ENCODE assay signal across 1 cellular context in the genomic region with DNA sequence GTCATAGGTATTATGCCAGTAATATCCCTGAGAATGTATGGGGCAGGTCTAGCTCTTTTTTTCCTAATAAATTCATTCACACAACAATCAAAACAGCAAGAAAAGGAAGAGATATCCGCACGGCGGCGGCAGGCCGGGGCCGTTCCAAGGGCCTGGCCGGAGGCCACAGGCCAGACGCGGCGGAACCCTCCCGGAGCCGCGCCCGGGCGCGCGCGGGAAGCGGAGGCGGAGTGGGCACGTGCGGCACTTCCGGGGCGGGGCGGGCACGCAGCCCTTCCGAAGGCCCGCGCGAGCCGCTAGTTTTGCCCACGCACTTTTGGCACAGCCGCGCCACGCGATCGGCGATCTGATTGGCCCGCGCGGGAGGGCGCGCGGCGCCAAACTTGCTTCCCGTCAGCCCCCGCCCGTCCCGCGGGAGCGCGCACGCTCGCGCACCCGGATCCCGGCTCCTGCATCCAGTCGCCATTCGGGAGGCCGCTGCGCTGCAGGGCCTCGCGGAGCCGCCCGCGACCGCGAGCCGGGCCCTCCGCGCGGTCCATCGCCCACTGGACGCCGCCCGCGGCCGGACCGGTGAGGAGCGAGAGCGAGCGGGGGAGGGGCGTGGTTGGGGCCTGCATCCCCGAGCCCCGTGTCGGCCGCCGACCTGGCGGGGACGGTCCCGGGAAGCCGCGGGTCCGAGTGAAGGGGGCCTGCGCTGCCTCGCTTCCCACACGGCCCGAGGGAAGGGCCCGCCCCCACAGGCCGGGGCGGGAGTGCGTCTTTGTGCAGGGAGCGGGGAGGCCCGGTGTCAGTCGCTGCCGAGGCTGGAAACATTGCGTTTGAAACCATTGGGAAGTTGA.
TF ChIP-seq lines count a peak whose summit lies in the region.

A gene with protein sequence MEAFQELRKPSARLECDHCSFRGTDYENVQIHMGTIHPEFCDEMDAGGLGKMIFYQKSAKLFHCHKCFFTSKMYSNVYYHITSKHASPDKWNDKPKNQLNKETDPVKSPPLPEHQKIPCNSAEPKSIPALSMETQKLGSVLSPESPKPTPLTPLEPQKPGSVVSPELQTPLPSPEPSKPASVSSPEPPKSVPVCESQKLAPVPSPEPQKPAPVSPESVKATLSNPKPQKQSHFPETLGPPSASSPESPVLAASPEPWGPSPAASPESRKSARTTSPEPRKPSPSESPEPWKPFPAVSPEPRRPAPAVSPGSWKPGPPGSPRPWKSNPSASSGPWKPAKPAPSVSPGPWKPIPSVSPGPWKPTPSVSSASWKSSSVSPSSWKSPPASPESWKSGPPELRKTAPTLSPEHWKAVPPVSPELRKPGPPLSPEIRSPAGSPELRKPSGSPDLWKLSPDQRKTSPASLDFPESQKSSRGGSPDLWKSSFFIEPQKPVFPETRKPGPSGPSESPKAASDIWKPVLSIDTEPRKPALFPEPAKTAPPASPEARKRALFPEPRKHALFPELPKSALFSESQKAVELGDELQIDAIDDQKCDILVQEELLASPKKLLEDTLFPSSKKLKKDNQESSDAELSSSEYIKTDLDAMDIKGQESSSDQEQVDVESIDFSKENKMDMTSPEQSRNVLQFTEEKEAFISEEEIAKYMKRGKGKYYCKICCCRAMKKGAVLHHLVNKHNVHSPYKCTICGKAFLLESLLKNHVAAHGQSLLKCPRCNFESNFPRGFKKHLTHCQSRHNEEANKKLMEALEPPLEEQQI (plus strand): TSS at position 430 of the 839 bp plus-strand sequence. CDS start 9,340 bp downstream, outside the sequence.

TF ChIP-seq in A549, 52 proteins besides CTCF, POLR2A, EP300 and RAD21 (continued from another document):
- TF ChIP-seq MAZ (IDR thresholded peaks at IDR 0.05; ENCODE audit: borderline replicate concordance, low read depth, low read length), result no peak
- no peak for TF ChIP-seq FOXS1 (CRISPR knock-in tag; IDR thresholded peaks at IDR 0.05)
- no peak for TF ChIP-seq JUNB (IDR thresholded peaks at IDR 0.05)
- TF ChIP-seq JUN (IDR thresholded peaks at IDR 0.05), result peak; percentile 62 to 84; a peak in 4 of 5 replicates
- TF ChIP-seq ESRRA (IDR thresholded peaks at IDR 0.05; ENCODE audit: borderline replicate concordance, low read length), result no peak
- no peak; the same call in 1 of the 2 replicates for TF ChIP-seq HOXB5 (CRISPR knock-in tag; IDR thresholded peaks at IDR 0.05)
- TF ChIP-seq ZNF302 (CRISPR knock-in tag; IDR thresholded peaks at IDR 0.05), result no peak
- TF ChIP-seq MYC (IDR thresholded peaks at IDR 0.05; ENCODE audit: borderline replicate concordance, low read length), result no peak
- no peak for TF ChIP-seq ZFP36 (IDR thresholded peaks at IDR 0.05; ENCODE audit: borderline replicate concordance, partially characterized antibody)
- TF ChIP-seq, protein P1, sequence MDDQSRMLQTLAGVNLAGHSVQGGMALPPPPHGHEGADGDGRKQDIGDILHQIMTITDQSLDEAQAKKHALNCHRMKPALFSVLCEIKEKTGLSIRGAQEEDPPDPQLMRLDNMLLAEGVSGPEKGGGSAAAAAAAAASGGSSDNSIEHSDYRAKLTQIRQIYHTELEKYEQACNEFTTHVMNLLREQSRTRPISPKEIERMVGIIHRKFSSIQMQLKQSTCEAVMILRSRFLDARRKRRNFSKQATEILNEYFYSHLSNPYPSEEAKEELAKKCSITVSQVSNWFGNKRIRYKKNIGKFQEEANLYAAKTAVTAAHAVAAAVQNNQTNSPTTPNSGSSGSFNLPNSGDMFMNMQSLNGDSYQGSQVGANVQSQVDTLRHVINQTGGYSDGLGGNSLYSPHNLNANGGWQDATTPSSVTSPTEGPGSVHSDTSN (IDR thresholded peaks at IDR 0.05), result no peak
- no peak for TF ChIP-seq SREBF2 (IDR thresholded peaks at IDR 0.05)
- TF ChIP-seq, protein P2, sequence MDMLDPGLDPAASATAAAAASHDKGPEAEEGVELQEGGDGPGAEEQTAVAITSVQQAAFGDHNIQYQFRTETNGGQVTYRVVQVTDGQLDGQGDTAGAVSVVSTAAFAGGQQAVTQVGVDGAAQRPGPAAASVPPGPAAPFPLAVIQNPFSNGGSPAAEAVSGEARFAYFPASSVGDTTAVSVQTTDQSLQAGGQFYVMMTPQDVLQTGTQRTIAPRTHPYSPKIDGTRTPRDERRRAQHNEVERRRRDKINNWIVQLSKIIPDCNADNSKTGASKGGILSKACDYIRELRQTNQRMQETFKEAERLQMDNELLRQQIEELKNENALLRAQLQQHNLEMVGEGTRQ (IDR thresholded peaks at IDR 0.05), result no peak
- no peak for TF ChIP-seq RFX5 (IDR thresholded peaks at IDR 0.05)
- TF ChIP-seq KDM5A (IDR thresholded peaks at IDR 0.05), result no peak
- TF ChIP-seq, protein P3, sequence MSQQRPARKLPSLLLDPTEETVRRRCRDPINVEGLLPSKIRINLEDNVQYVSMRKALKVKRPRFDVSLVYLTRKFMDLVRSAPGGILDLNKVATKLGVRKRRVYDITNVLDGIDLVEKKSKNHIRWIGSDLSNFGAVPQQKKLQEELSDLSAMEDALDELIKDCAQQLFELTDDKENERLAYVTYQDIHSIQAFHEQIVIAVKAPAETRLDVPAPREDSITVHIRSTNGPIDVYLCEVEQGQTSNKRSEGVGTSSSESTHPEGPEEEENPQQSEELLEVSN (IDR thresholded peaks at IDR 0.05; ENCODE audit: borderline replicate concordance, low read depth), result peak; percentile 87
- TF ChIP-seq HDAC2 (IDR thresholded peaks at IDR 0.05), result no peak
- peak; percentile 97 for TF ChIP-seq BHLHE40 (IDR thresholded peaks at IDR 0.05; ENCODE audit: low read depth, low read length)
- no peak for TF ChIP-seq SMC3 (IDR thresholded peaks at IDR 0.05)
- no peak for TF ChIP-seq POLR2AphosphoS2 (conservative IDR thresholded peaks at IDR 0.05; ENCODE audit: low read length)
- no peak for TF ChIP-seq RNF2 (IDR thresholded peaks at IDR 0.05; ENCODE audit: borderline replicate concordance, low read depth)
- no peak for TF ChIP-seq FOSB (CRISPR knock-in tag; IDR thresholded peaks at IDR 0.05)
- no peak for TF ChIP-seq TP53 (CRISPR knock-in tag; IDR thresholded peaks at IDR 0.05)
- TF ChIP-seq CHD4 (IDR thresholded peaks at IDR 0.05; ENCODE audit: borderline replicate concordance), result no peak
- TF ChIP-seq, protein P4, sequence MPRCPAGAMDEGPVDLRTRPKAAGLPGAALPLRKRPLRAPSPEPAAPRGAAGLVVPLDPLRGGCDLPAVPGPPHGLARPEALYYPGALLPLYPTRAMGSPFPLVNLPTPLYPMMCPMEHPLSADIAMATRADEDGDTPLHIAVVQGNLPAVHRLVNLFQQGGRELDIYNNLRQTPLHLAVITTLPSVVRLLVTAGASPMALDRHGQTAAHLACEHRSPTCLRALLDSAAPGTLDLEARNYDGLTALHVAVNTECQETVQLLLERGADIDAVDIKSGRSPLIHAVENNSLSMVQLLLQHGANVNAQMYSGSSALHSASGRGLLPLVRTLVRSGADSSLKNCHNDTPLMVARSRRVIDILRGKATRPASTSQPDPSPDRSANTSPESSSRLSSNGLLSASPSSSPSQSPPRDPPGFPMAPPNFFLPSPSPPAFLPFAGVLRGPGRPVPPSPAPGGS (IDR thresholded peaks at IDR 0.05), result peak; percentile 75; the same call in 2 of the 3 replicates
- TF ChIP-seq, protein P5, sequence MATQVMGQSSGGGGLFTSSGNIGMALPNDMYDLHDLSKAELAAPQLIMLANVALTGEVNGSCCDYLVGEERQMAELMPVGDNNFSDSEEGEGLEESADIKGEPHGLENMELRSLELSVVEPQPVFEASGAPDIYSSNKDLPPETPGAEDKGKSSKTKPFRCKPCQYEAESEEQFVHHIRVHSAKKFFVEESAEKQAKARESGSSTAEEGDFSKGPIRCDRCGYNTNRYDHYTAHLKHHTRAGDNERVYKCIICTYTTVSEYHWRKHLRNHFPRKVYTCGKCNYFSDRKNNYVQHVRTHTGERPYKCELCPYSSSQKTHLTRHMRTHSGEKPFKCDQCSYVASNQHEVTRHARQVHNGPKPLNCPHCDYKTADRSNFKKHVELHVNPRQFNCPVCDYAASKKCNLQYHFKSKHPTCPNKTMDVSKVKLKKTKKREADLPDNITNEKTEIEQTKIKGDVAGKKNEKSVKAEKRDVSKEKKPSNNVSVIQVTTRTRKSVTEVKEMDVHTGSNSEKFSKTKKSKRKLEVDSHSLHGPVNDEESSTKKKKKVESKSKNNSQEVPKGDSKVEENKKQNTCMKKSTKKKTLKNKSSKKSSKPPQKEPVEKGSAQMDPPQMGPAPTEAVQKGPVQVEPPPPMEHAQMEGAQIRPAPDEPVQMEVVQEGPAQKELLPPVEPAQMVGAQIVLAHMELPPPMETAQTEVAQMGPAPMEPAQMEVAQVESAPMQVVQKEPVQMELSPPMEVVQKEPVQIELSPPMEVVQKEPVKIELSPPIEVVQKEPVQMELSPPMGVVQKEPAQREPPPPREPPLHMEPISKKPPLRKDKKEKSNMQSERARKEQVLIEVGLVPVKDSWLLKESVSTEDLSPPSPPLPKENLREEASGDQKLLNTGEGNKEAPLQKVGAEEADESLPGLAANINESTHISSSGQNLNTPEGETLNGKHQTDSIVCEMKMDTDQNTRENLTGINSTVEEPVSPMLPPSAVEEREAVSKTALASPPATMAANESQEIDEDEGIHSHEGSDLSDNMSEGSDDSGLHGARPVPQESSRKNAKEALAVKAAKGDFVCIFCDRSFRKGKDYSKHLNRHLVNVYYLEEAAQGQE (IDR thresholded peaks at IDR 0.05), result 0 out of 2 replicates have a peak, but pooled peaks have one; percentile 11
- no peak for TF ChIP-seq CBX2 (IDR thresholded peaks at IDR 0.05; ENCODE audit: borderline replicate concordance, low read depth)
- TF ChIP-seq, protein P6, sequence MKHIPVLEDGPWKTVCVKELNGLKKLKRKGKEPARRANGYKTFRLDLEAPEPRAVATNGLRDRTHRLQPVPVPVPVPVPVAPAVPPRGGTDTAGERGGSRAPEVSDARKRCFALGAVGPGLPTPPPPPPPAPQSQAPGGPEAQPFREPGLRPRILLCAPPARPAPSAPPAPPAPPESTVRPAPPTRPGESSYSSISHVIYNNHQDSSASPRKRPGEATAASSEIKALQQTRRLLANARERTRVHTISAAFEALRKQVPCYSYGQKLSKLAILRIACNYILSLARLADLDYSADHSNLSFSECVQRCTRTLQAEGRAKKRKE (CRISPR knock-in tag; IDR thresholded peaks at IDR 0.05; ENCODE audit: low read depth), result no peak
- TF ChIP-seq, protein P7, sequence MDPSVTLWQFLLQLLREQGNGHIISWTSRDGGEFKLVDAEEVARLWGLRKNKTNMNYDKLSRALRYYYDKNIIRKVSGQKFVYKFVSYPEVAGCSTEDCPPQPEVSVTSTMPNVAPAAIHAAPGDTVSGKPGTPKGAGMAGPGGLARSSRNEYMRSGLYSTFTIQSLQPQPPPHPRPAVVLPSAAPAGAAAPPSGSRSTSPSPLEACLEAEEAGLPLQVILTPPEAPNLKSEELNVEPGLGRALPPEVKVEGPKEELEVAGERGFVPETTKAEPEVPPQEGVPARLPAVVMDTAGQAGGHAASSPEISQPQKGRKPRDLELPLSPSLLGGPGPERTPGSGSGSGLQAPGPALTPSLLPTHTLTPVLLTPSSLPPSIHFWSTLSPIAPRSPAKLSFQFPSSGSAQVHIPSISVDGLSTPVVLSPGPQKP (IDR thresholded peaks at IDR 0.05; ENCODE audit: low read depth, low read length), result no peak
- TF ChIP-seq NFE2L2 (conservative IDR thresholded peaks at IDR 0.05; ENCODE audit: low read length), result no peak
